Comparison of ENCODE assay signal across 24 cellular contexts in the genomic region with DNA sequence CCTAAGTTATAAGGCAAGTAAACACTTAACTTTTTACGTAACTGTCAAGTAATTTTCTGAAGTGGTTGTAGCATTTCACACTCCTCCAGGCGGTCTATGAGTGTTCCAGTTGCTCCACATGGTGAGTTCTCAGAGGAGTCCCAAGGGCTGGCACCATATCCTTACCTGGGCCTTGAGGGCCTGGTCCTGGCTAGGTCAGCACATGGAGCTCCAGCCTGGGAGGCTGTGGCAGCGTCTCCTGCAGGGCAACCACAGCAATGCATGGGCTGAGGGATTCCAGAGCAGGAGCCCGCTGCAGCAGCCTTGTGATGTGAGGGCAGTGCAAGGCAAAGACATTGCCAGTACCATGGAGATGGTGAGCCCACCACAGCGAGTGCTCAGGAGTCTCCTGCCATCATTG. TPM values are rescaled to one million over a fixed set of nuclear protein-coding genes. Genes with fewer than 3 reads are reported as not detected.
DNase-seq lines count a peak whose midpoint lies in the region; ATAC-seq and TF ChIP-seq lines count a peak whose summit lies in the region.
"Had no signal": no experiment of that assay in that cellular context is flagged by ENCODE, and none has a peak within 500 bp of the region (broad histone marks: within the 10 kb centered on the region; RNA-seq: fewer than 3 reads in every experiment).

No MANE protein-coding gene starts in this region.

- DNase-seq in cardiac muscle cell (ENCODE audit: low read depth in 1 of 2, low spot score in 1 of 2), result no peak
- no peak for DNase-seq in Right ventricle myocardium inferior (ENCODE audit: missing footprints)
- no peak for DNase-seq in RWPE2 (ENCODE audit: low spot score)
- no peak for DNase-seq in endothelial cell (ENCODE audit: low spot score)
- no peak for DNase-seq in upper lobe of right lung
- DNase-seq in transverse colon, result no peak
- DNase-seq in NCI-H526 treated with DMSO at 0.1 percent for 48 hours (lab: John Stamatoyannopoulos, UW), result no peak
- no peak for DNase-seq in Peyer's patch
- DNase-seq: activated CD8-positive, alpha-beta memory T cell treated with anti-CD3 and anti-CD28 coated beads, Interleukin-2, amount 50 U/mL, for 4 hours; CD4-positive, alpha-beta memory T cell; DMS79; immature natural killer cell; NCI-H2171; nephron progenitor cell; stimulated activated naive CD8-positive, alpha-beta T cell treated with anti-CD3 and anti-CD28 coated beads, Interleukin-15, amount 100 ng/mL, for 72 hours; uterus had no signal

- H3K27ac Mint-ChIP-seq in endothelial cell (ENCODE audit: unreplicated experiment), result no peak overlapping the region
- H3K27ac Mint-ChIP-seq: immature natural killer cell; memory B cell; nephron progenitor cell; stimulated activated naive CD8-positive, alpha-beta T cell treated with anti-CD3 and anti-CD28 coated beads, Interleukin-15, amount 100 ng/mL, for 72 hours had no signal

- no peaks in the 10 kb centered on the region for H3K9me3 ChIP-seq in cardiac muscle cell (ENCODE audit: low read depth)
- no peaks in the 10 kb centered on the region for H3K9me3 ChIP-seq in RWPE2 (ENCODE audit: severe bottlenecking)
- no peaks in the 10 kb centered on the region for H3K9me3 ChIP-seq in upper lobe of right lung
- no peaks in the 10 kb centered on the region for H3K9me3 ChIP-seq in transverse colon
- no peaks in the 10 kb centered on the region for H3K9me3 ChIP-seq in Peyer's patch
- H3K9me3 ChIP-seq: uterus had no signal

- H3K4me1 Mint-ChIP-seq in endothelial cell (ENCODE audit: unreplicated experiment), result no peaks in the 10 kb centered on the region
- H3K4me1 Mint-ChIP-seq: CD4-positive, alpha-beta memory T cell; immature natural killer cell; nephron progenitor cell; stimulated activated naive CD8-positive, alpha-beta T cell treated with anti-CD3 and anti-CD28 coated beads, Interleukin-15, amount 100 ng/mL, for 72 hours had no signal

- H3K36me3 ChIP-seq in cardiac muscle cell (no peaks in the 10 kb centered on the region), RWPE2 (ENCODE audit: low read depth) (no peaks in the 10 kb centered on the region), upper lobe of right lung (no peaks in the 10 kb centered on the region), transverse colon (no peaks in the 10 kb centered on the region), Peyer's patch (no peaks in the 10 kb centered on the region)
- H3K36me3 ChIP-seq: uterus had no signal

- H3K4me3 ChIP-seq in cardiac muscle cell, result no peak overlapping the region
- H3K4me3 ChIP-seq in RWPE2 (ENCODE audit: severe bottlenecking), result no peak overlapping the region
- no peak overlapping the region for H3K4me3 ChIP-seq in upper lobe of right lung
- no peak overlapping the region for H3K4me3 ChIP-seq in transverse colon
- no peak overlapping the region for H3K4me3 ChIP-seq in Peyer's patch
- H3K4me3 ChIP-seq: coronary artery, uterus had no signal

- intact Hi-C loops in Right ventricle myocardium inferior (cut with DNase I), result loop anchor here (2.0 to 10.0 kb wide), 3 partner anchors 215 to 548 kb away; no protein-coding TSS in a partner anchor
- intact Hi-C loops in upper lobe of right lung (cut with DNase I), result loop anchor here (5.0 to 10.0 kb wide), 2 partner anchors 195 to 218 kb away; no protein-coding TSS in a partner anchor
- intact Hi-C loops in transverse colon (cut with DNase I; ENCODE audit: low total_unique reads), result loop anchor here (5.0 kb wide), 1 partner anchor 195 kb away; no protein-coding TSS in a partner anchor

- WGBS in transverse colon (ENCODE audit: low coverage in 1 of 2), 2 donors, result 87 to 89% methylated on average over 2 to 5 of the region's 5 CpGs

- no peak overlapping the region for H3K4me3 Mint-ChIP-seq in endothelial cell (ENCODE audit: unreplicated experiment)
- H3K4me3 Mint-ChIP-seq: CD4-positive, alpha-beta memory T cell; immature natural killer cell; memory B cell; nephron progenitor cell; stimulated activated naive CD8-positive, alpha-beta T cell treated with anti-CD3 and anti-CD28 coated beads, Interleukin-15, amount 100 ng/mL, for 72 hours had no signal

- H3K27me3 ChIP-seq in cardiac muscle cell (no peaks in the 10 kb centered on the region), RWPE2 (ENCODE audit: insufficient read depth, poor library complexity, severe bottlenecking) (no peaks in the 10 kb centered on the region), upper lobe of right lung (peaks cover 5% of the 10 kb centered on the region), transverse colon (no peaks in the 10 kb centered on the region), Peyer's patch (no peaks in the 10 kb centered on the region)
- H3K27me3 ChIP-seq: uterus had no signal

- no peaks in the 10 kb centered on the region for H3K4me1 ChIP-seq in cardiac muscle cell (ENCODE audit: low read depth)
- no peaks in the 10 kb centered on the region for H3K4me1 ChIP-seq in RWPE2 (ENCODE audit: insufficient read depth, poor library complexity, severe bottlenecking)
- no peaks in the 10 kb centered on the region for H3K4me1 ChIP-seq in upper lobe of right lung
- no peaks in the 10 kb centered on the region for H3K4me1 ChIP-seq in transverse colon
- no peaks in the 10 kb centered on the region for H3K4me1 ChIP-seq in Peyer's patch
- H3K4me1 ChIP-seq: uterus had no signal

- no peaks in the 10 kb centered on the region for H3K36me3 Mint-ChIP-seq in endothelial cell (ENCODE audit: low read depth, unreplicated experiment)
- H3K36me3 Mint-ChIP-seq: CD4-positive, alpha-beta memory T cell; immature natural killer cell; memory B cell had no signal

- H3K9me3 Mint-ChIP-seq in endothelial cell (ENCODE audit: unreplicated experiment), result no peaks in the 10 kb centered on the region
- H3K9me3 Mint-ChIP-seq: CD4-positive, alpha-beta memory T cell; immature natural killer cell; memory B cell; nephron progenitor cell; stimulated activated naive CD8-positive, alpha-beta T cell treated with anti-CD3 and anti-CD28 coated beads, Interleukin-15, amount 100 ng/mL, for 72 hours had no signal

- no peak overlapping the region for H3K27ac ChIP-seq in cardiac muscle cell
- no peak overlapping the region for H3K27ac ChIP-seq in RWPE2 (ENCODE audit: poor library complexity, severe bottlenecking)
- H3K27ac ChIP-seq in upper lobe of right lung, result no peak overlapping the region
- H3K27ac ChIP-seq in transverse colon, result no peak overlapping the region
- no peak overlapping the region for H3K27ac ChIP-seq in Peyer's patch
- H3K27ac ChIP-seq: coronary artery, epithelial cell of prostate, uterus had no signal

- no peak for ATAC-seq in Right ventricle myocardium inferior
- ATAC-seq in RWPE2 (ENCODE audit: low read depth), result peak; percentile 13; the same call in 1 of the 3 replicates
- peak; percentile 71 for ATAC-seq in upper lobe of right lung
- ATAC-seq: stimulated activated naive CD8-positive, alpha-beta T cell treated with anti-CD3 and anti-CD28 coated beads, Interleukin-15, amount 100 ng/mL, for 72 hours had no signal

- H3K27me3 Mint-ChIP-seq in endothelial cell (ENCODE audit: unreplicated experiment), result peaks cover under 1% of the 10 kb centered on the region

- in situ Hi-C loops in transverse colon (cut with MboI; ENCODE audit: low pct_ligation_motif_present in 1 of 4, low pct_unique_long_range_greater_than_20kb in 1 of 4, low sequenced_read_pairs in 3 of 4), result loop anchor here (5.0 to 25.0 kb wide), 5 partner anchors 188 to 555 kb away; no protein-coding TSS in a partner anchor

- no peak for TF ChIP-seq EP300 in transverse colon (IDR thresholded peaks at IDR 0.05; ENCODE audit: low read depth)

- TF ChIP-seq CTCF in cardiac muscle cell (IDR thresholded peaks at IDR 0.05; ENCODE audit: low read depth, low read length), result peak; percentile 6
- TF ChIP-seq CTCF in RWPE2 (IDR thresholded peaks at IDR 0.05; ENCODE audit: poor library complexity, severe bottlenecking), result no peak
- peak; percentile 28 for TF ChIP-seq CTCF in endothelial cell (IDR thresholded peaks at IDR 0.05; ENCODE audit: unreplicated experiment)
- peak; percentile 10 for TF ChIP-seq CTCF in upper lobe of right lung (IDR thresholded peaks at IDR 0.05)
- TF ChIP-seq CTCF in transverse colon (IDR thresholded peaks at IDR 0.05), result no peak
- no peak for TF ChIP-seq CTCF in Peyer's patch (IDR thresholded peaks at IDR 0.05)

- TF ChIP-seq POLR2A in transverse colon (IDR thresholded peaks at IDR 0.05) (no peak), Peyer's patch (IDR thresholded peaks at IDR 0.05) (no peak)

RNA-seq across cellular contexts. Expression of a gene that starts 32.2 kb away (rescaled TPM):
- total RNA-seq in cardiac muscle cell (4.3 and 5.4 TPM in 2 replicates), Right ventricle myocardium inferior (not detected), endothelial cell (ENCODE audit: unreplicated experiment) (not detected), upper lobe of right lung (not detected), transverse colon (not detected), Peyer's patch (not detected)
- 4.9 and 6.9 TPM in 2 replicates for polyA plus RNA-seq in cardiac muscle cell
- total RNA-seq: A673; CD4-positive, alpha-beta memory T cell; glomerular endothelial cell; H4; HT1080; T-helper 2 cell treated with Interferon-gamma antibody and Interleukin-4, amounts not matched to agents 100 ng/mL and 5 ng/mL, for 36 hours; uterus had no signal
- polyA plus RNA-seq: CD4-positive, alpha-beta memory T cell; immature natural killer cell had no signal

RNA-seq across cellular contexts. Expression of a gene that starts 59.8 kb away (rescaled TPM):
- total RNA-seq in cardiac muscle cell, result 0.35 and 1.6 TPM in 2 replicates
- 0.60 and 0.86 TPM in 2 replicates for polyA plus RNA-seq in cardiac muscle cell
- total RNA-seq in Right ventricle myocardium inferior, result 2.1 TPM
- total RNA-seq in endothelial cell (ENCODE audit: unreplicated experiment), result 5.4 TPM
- 184 TPM for total RNA-seq in upper lobe of right lung
- 100 to 1,000 TPM; 121 to 565 (median 254) TPM for total RNA-seq in transverse colon
- 100 to 1,000 TPM in 3 of 4 donors, 10 to 100 TPM in 1; 52.8 to 320 (median 270) TPM for total RNA-seq in Peyer's patch
- total RNA-seq: H4, HT1080 had no signal

Comparison
In these comparisons a context has a peak if more than half of its experiments do, and no peak if none do; other contexts are left out.
1. CTCF ChIP-seq: peak in cardiac muscle cell (single experiment), endothelial cell (single experiment) and upper lobe of right lung (single experiment); none in RWPE2 (single experiment), transverse colon (0 of 5) and Peyer's patch (0 of 6).